31 cellular contexts compared by ENCODE assay signal in the genomic region with DNA sequence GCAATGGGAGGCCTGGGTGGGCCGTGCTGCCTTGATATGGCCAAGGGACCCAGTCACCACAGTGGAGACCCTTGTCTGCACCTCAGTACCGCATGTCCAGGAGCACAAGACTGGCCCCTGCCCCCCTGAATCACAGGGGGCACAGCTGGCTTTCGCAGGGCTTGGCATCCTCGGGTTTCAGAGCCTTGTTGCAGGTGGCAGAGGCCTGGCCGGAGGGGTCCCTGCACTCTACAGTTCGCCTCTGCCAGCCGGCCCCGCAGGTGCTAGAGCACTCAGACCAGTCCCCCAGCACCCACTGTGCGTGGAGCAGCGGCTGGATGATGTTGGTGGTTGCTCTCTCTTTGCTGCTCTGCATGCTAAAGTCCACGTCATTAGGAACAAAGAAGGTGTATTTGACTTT. TPM values are rescaled to one million over a fixed set of nuclear protein-coding genes. Genes with fewer than 3 reads are reported as not detected.
"Had no signal": no experiment of that assay in that cellular context is flagged by ENCODE, and none has a peak within 500 bp of the region (broad histone marks: within the 10 kb centered on the region; RNA-seq: fewer than 3 reads in every experiment).

No MANE protein-coding gene starts in this region.

- FAIRE-seq: astrocyte, bronchial epithelial cell had no signal

- H3K9me3 Mint-ChIP-seq: activated CD4-positive, alpha-beta T cell treated with anti-CD3 and anti-CD28 coated beads, Interleukin-2, amount 10 ng/mL, durations not matched to agents 7 days and 5 days; activated CD8-positive, alpha-beta T cell treated with anti-CD3 and anti-CD28 coated beads for 36 hours; activated T-cell treated with anti-CD3 and anti-CD28 coated beads, Interleukin-2, amount 50 U/mL, for 4 hours; activated T-helper 17 cell treated with anti-CD3 and anti-CD28 coated beads, Interleukin-2, amount 50 U/mL, for 72 hours; central memory CD8-positive, alpha-beta T cell; dendritic cell treated with granulocyte-macrophage colony-stimulating factor and Interleukin-4, amounts not matched to agents 40 ng/mL and 50 ng/mL, for 4 days had no signal

- H3K36me3 ChIP-seq: brain microvascular endothelial cell, esophagus squamous epithelium had no signal

- H3K4me3 Mint-ChIP-seq: activated CD4-positive, alpha-beta T cell treated with anti-CD3 and anti-CD28 coated beads, Interleukin-2, amount 10 ng/mL, durations not matched to agents 7 days and 5 days; activated CD8-positive, alpha-beta T cell treated with anti-CD3 and anti-CD28 coated beads for 36 hours; activated naive CD8-positive, alpha-beta T cell; activated T-cell treated with anti-CD3 and anti-CD28 coated beads, Interleukin-2, amount 50 U/mL, for 4 hours; activated T-helper 17 cell treated with anti-CD3 and anti-CD28 coated beads, Interleukin-2, amount 50 U/mL, for 72 hours; central memory CD8-positive, alpha-beta T cell; dendritic cell treated with granulocyte-macrophage colony-stimulating factor and Interleukin-4, amounts not matched to agents 40 ng/mL and 50 ng/mL, for 4 days had no signal

- H3K27me3 ChIP-seq: brain microvascular endothelial cell, dorsolateral prefrontal cortex, esophagus squamous epithelium, gastroesophageal sphincter had no signal

- DNase-seq: activated CD4-positive, alpha-beta T cell treated with anti-CD3 and anti-CD28 coated beads for 1 hour; activated CD4-positive, alpha-beta T cell treated with anti-CD3 and anti-CD28 coated beads for 4 hours; activated CD4-positive, alpha-beta T cell treated with anti-CD3 and anti-CD28 coated beads, Interleukin-2, amount 10 ng/mL, durations not matched to agents 7 days and 5 days; activated CD4-positive, alpha-beta T cell treated with anti-CD3 and anti-CD28 coated beads, Interleukin-2, amount 50 U/mL, for 4 hours; activated CD8-positive, alpha-beta memory T cell treated with anti-CD3 and anti-CD28 coated beads for 24 hours; activated CD8-positive, alpha-beta T cell treated with anti-CD3 and anti-CD28 coated beads for 36 hours; activated effector memory CD4-positive, alpha-beta T cell treated with Interleukin-2 at 50 U/mL for 16 hours; activated gamma-delta T cell treated with Interleukin-2 at 50 U/mL for 16 hours; activated naive CD4-positive, alpha-beta T cell treated with anti-CD3 and anti-CD28 coated beads, Interleukin-2, amount 50 U/mL, for 16 hours; activated naive CD4-positive, alpha-beta T cell treated with Interleukin-2 at 50 U/mL for 16 hours; activated T-cell treated with anti-CD3 and anti-CD28 coated beads, Interleukin-2, amount 50 U/mL, for 4 hours; amniotic stem cell; anterior cingulate cortex; brain microvascular endothelial cell; dorsolateral prefrontal cortex; effector memory CD4-positive, alpha-beta T cell; erythroblast; esophagus squamous epithelium; foreskin melanocyte; T-helper 2 cell had no signal

- H3K9me3 ChIP-seq: esophagus squamous epithelium, gastroesophageal sphincter had no signal

- H3K27ac Mint-ChIP-seq: activated CD4-positive, alpha-beta T cell treated with anti-CD3 and anti-CD28 coated beads, Interleukin-2, amount 10 ng/mL, durations not matched to agents 7 days and 5 days; activated CD8-positive, alpha-beta T cell treated with anti-CD3 and anti-CD28 coated beads for 36 hours; activated naive CD8-positive, alpha-beta T cell; activated T-helper 17 cell treated with anti-CD3 and anti-CD28 coated beads, Interleukin-2, amount 50 U/mL, for 72 hours; dendritic cell treated with granulocyte-macrophage colony-stimulating factor and Interleukin-4, amounts not matched to agents 40 ng/mL and 50 ng/mL, for 4 days had no signal

- H3K4me3 ChIP-seq: coronary artery, dorsolateral prefrontal cortex, esophagus squamous epithelium, gastroesophageal sphincter had no signal

- H3K27ac ChIP-seq: brain microvascular endothelial cell had no signal

- H3K36me3 Mint-ChIP-seq: activated naive CD8-positive, alpha-beta T cell had no signal

- ATAC-seq: activated CD8-positive, alpha-beta T cell treated with anti-CD3 and anti-CD28 coated beads for 36 hours; activated T-cell treated with anti-CD3 and anti-CD28 coated beads, Interleukin-2, amount 50 U/mL, for 4 hours; activated T-helper 17 cell treated with anti-CD3 and anti-CD28 coated beads, Interleukin-2, amount 50 U/mL, for 72 hours; gastroesophageal sphincter had no signal

RNA-seq across cellular contexts. Expression of a gene that starts 23.0 kb away (rescaled TPM):
- total RNA-seq: activated CD4-positive, alpha-beta T cell treated with anti-CD3 and anti-CD28 coated beads, Interleukin-2, amount 10 ng/mL, durations not matched to agents 7 days and 5 days; activated CD8-positive, alpha-beta T cell treated with anti-CD3 and anti-CD28 coated beads for 36 hours; activated T-helper 17 cell treated with anti-CD3 and anti-CD28 coated beads, Interleukin-2, amount 50 U/mL, for 72 hours; bronchial epithelial cell; fibroblast of villous mesenchyme; glomerular endothelial cell; T-helper 1 cell treated with Interleukin-12 subunit alpha and Interleukin-12 subunit beta and Interleukin-4 antibody, amounts not matched to agents 30 ng/mL and 1 ng/mL, for 36 hours had no signal

RNA-seq across cellular contexts. Expression of a gene that starts 43.0 kb away (rescaled TPM):
- total RNA-seq: activated CD8-positive, alpha-beta T cell treated with anti-CD3 and anti-CD28 coated beads for 36 hours; activated T-cell treated with anti-CD3 and anti-CD28 coated beads, Interleukin-2, amount 50 U/mL, for 4 hours; activated T-helper 17 cell treated with anti-CD3 and anti-CD28 coated beads, Interleukin-2, amount 50 U/mL, for 72 hours; T-helper 1 cell treated with Interleukin-12 subunit alpha and Interleukin-12 subunit beta and Interleukin-4 antibody, amounts not matched to agents 30 ng/mL and 1 ng/mL, for 36 hours had no signal
